ENCODE assay signal across 14 cellular contexts in the genomic region with DNA sequence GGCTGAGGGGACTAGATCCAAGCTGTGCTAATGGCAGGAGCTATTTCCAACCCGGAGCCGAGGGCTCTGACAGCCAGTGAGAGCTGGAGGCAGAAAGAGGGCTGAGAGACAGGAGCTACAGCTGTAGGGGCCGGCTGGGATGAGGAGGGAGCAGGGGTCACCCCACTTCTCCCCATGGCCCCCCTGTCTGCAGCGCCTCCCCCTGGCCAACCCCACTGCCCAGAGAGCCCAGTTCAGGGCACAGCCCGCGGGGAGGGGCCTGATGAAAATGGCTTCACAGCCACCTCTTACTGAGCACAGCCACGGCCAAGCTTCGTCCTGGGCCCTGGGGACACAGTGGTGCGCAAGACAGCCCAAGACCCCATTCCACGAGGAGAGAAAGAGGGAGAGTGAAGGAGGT. TPM values are rescaled to one million over a fixed set of nuclear protein-coding genes. Genes with fewer than 3 reads are reported as not detected.
DNase-seq lines count a peak whose midpoint lies in the region; ATAC-seq and TF ChIP-seq lines count a peak whose summit lies in the region.
"Had no signal": no experiment of that assay in that cellular context is flagged by ENCODE, and none has a peak within 500 bp of the region (broad histone marks: within the 10 kb centered on the region; RNA-seq: fewer than 3 reads in every experiment).

No MANE protein-coding gene starts in this region.

- peak overlapping the region; percentile 48 for H3K27ac ChIP-seq in SJCRH30
- H3K27ac ChIP-seq in right atrium auricular region: peak overlapping the region; percentile 63 to 82
- H3K27ac ChIP-seq in skin epidermis: peak overlapping the region in 19 of 21 experiments; percentile 1 to 86 (median 75)

- H3K27me3 ChIP-seq in SJCRH30 (no peaks in the 10 kb centered on the region), right atrium auricular region (no peaks in the 10 kb centered on the region)

- peaks cover 22% of the 10 kb centered on the region for H3K4me1 ChIP-seq in SJCRH30
- peaks cover 0 to 35% of the 10 kb centered on the region in 2 donors for H3K4me1 ChIP-seq in right atrium auricular region

- no peaks in the 10 kb centered on the region for H3K36me3 ChIP-seq in SJCRH30
- no peaks in the 10 kb centered on the region for H3K36me3 ChIP-seq in right atrium auricular region

- no peak overlapping the region for H3K4me3 ChIP-seq in GM12865 (ENCODE audit: low read depth, low read length)
- H3K4me3 ChIP-seq in SJCRH30: no peak overlapping the region
- H3K4me3 ChIP-seq in right atrium auricular region: no peak overlapping the region
- no peak overlapping the region for H3K4me3 ChIP-seq in skin epidermis

- H3K9me3 ChIP-seq in SJCRH30 (replicated peaks) (no peaks in the 10 kb centered on the region), right atrium auricular region (no peaks in the 10 kb centered on the region)

- DNase-seq in GM12865 (ENCODE audit: low read depth) (no peak), SJCRH30 (no peak), right atrium auricular region (ENCODE audit: low spot score) (no peak), GDM1 (lab: John Stamatoyannopoulos, UW) (no peak), SKM-1 (lab: John Stamatoyannopoulos, UW; ENCODE audit: unreplicated experiment) (no peak), medulla oblongata (ENCODE audit: extremely low spot score) (no peak)
- DNase-seq: activated CD8-positive, alpha-beta T cell treated with anti-CD3 and anti-CD28 coated beads, Interleukin-2, amount 10 ng/mL, durations not matched to agents 7 days and 5 days; activated naive CD8-positive, alpha-beta T cell treated with anti-CD3 and anti-CD28 coated beads for 36 hours; CD4-positive, alpha-beta memory T cell; effector CD4-positive, alpha-beta T cell; NCI-H1694 treated with DMSO at 0.1 percent for 48 hours; stimulated activated naive CD4-positive, alpha-beta T cell treated with Interleukin-2 at 50 U/mL for 16 hours had no signal

- TF ChIP-seq CTCF in GM12865 (IDR thresholded peaks at IDR 0.05; ENCODE audit: insufficient read depth, low read depth, low read length, missing control alignments) (peak; percentile 12), right atrium auricular region (IDR thresholded peaks at IDR 0.05) (no peak)

- no peak for ATAC-seq in GM21423 (IDR thresholded peaks at IDR 0.05; ENCODE audit: unreplicated experiment)
- ATAC-seq: activated CD8-positive, alpha-beta T cell treated with anti-CD3 and anti-CD28 coated beads, Interleukin-2, amount 10 ng/mL, durations not matched to agents 7 days and 5 days had no signal

RNA-seq across cellular contexts. Expression of a gene that starts 27.9 kb away (rescaled TPM):
- total RNA-seq in SJCRH30 (2014; rRNA removed; shearing (Covaris generic)): 1,999 and 2,056 TPM in 2 replicates
- total RNA-seq in right atrium auricular region: 1,000 to 10,000 TPM in 1 of 2 donors, 100 to 1,000 TPM in 1; 440 to 1,190 TPM

RNA-seq across cellular contexts. Expression of a gene that starts 46.7 kb away (rescaled TPM):
- total RNA-seq in SJCRH30 (2014; rRNA removed; shearing (Covaris generic)): 0.05 and 0.26 TPM in 2 replicates
- 10 to 100 TPM; 21.9 to 22.0 TPM for total RNA-seq in right atrium auricular region

RNA-seq across cellular contexts. Expression of a gene that starts 58.3 kb away (rescaled TPM):
- total RNA-seq in SJCRH30 (2014; rRNA removed; shearing (Covaris generic)): 3.2 and 4.0 TPM in 2 replicates
- total RNA-seq in right atrium auricular region: 10 to 100 TPM; 29.4 to 29.5 TPM
- total RNA-seq: CD4-positive, alpha-beta memory T cell had no signal

Comparison
In these comparisons a context has a peak if more than half of its experiments do, and no peak if none do; other contexts are left out.
1. RNA of a gene that starts 46.7 kb away (total RNA-seq): 21.9 to 22.0 TPM in right atrium auricular region; 0.05 to 0.26 TPM in SJCRH30; every median in the first group is over 10 times any median in the second.
2. Peak in every context shown above with its lines, with median percentiles within 50 percentile points of each other: H3K27ac ChIP-seq.